ENCODE assay signal across 27 cellular contexts in genomic region chr11:17272823-17273222, GRCh38. TPM values are rescaled to one million over a fixed set of nuclear protein-coding genes. Genes with fewer than 3 reads are reported as not detected.
A peak's percentile ranks its signal among the peaks of the same experiment; 100 is the strongest.
DNase-seq lines count a peak whose midpoint lies in the region; ATAC-seq and TF ChIP-seq lines count a peak whose summit lies in the region.
"Had no signal": no experiment of that assay in that cellular context is flagged by ENCODE, and none has a peak within 500 bp of the region (broad histone marks: within the 10 kb centered on the region; RNA-seq: fewer than 3 reads in every experiment).

No MANE protein-coding gene starts in this region.

- peak; percentile 26 for DNase-seq in mammary epithelial cell
- DNase-seq in MCF 10A (ENCODE audit: unreplicated experiment), result no peak
- no peak for DNase-seq in RWPE1 (ENCODE audit: low spot score)
- DNase-seq in left lobe of liver (ENCODE audit: low spot score), result no peak
- no peak for DNase-seq in activated CD4-positive, alpha-beta T cell treated with anti-CD3 and anti-CD28 coated beads for 36 hours
- no peak for DNase-seq in CD14-positive monocyte (ENCODE audit: low spot score)
- DNase-seq: activated CD4-positive, CD25-positive, alpha-beta regulatory T cell treated with anti-CD3 and anti-CD28 coated beads, Interleukin-2, amount 50 U/mL, for 72 hours; activated CD8-positive, alpha-beta T cell treated with anti-CD3 and anti-CD28 coated beads, Interleukin-2, amount 10 ng/mL, durations not matched to agents 7 days and 5 days; activated gamma-delta T cell treated with Interleukin-2 at 50 U/mL for 16 hours; adrenal gland; effector CD8-positive, alpha-beta T cell; erythroblast; gastrocnemius medialis; GDM1; hippocampal formation; NCI-H1436 treated with DMSO at 0.1 percent for 48 hours; NCI-H2107; SIG-M5; T-cell had no signal

- H3K36me3 Mint-ChIP-seq in MCF 10A (ENCODE audit: insufficient read depth, unreplicated experiment) (peaks cover 11% of the 10 kb centered on the region), nephron (ENCODE audit: low read depth) (no peaks in the 10 kb centered on the region), CD14-positive monocyte (no peaks in the 10 kb centered on the region)
- no peaks in the 10 kb centered on the region for H3K36me3 Mint-ChIP-seq in activated CD4-positive, alpha-beta T cell treated with anti-CD3 and anti-CD28 coated beads for 36 hours (ENCODE audit: low read depth)
- H3K36me3 Mint-ChIP-seq: brain; natural killer cell treated with Interleukin-12 subunit alpha and Interleukin-12 subunit beta and Interleukin-15 and Interleukin-18, amount 100 ng/mL, for 72 hours; T-cell had no signal

- 90% methylated on average over 1 of the region's 1 CpG for WGBS in mammary epithelial cell (ENCODE audit: low coverage, missing lambda C conversion rate)

- H3K4me1 Mint-ChIP-seq in MCF 10A (ENCODE audit: insufficient read depth, unreplicated experiment), result peaks cover 9% of the 10 kb centered on the region
- H3K4me1 Mint-ChIP-seq in nephron, result peaks cover 19% of the 10 kb centered on the region
- H3K4me1 Mint-ChIP-seq in activated CD4-positive, alpha-beta T cell treated with anti-CD3 and anti-CD28 coated beads for 36 hours, result peaks cover 21% of the 10 kb centered on the region
- H3K4me1 Mint-ChIP-seq in CD14-positive monocyte, result peaks cover 50% of the 10 kb centered on the region

- no peak overlapping the region for H3K4me2 ChIP-seq in mammary epithelial cell (ENCODE audit: insufficient read depth, low read depth, low read length)
- H3K4me2 ChIP-seq: A549 had no signal

- TF ChIP-seq CTCF in mammary epithelial cell (conservative IDR thresholded peaks at IDR 0.05 in 1 of 2, IDR thresholded peaks at IDR 0.05 in 1 of 2; ENCODE audit: extremely low read depth in 1 of 2, insufficient read depth in 1 of 2, low read depth in 1 of 2, low read length in 2 of 2), result no peak
- TF ChIP-seq CTCF in MCF 10A (IDR thresholded peaks at IDR 0.05; ENCODE audit: unreplicated experiment), result no peak
- no peak for TF ChIP-seq CTCF in RWPE1 (conservative IDR thresholded peaks at IDR 0.05; ENCODE audit: low read depth)
- TF ChIP-seq CTCF in nephron (IDR thresholded peaks at IDR 0.05; ENCODE audit: unreplicated experiment in 3 of 3), result no peak
- TF ChIP-seq CTCF in CD14-positive monocyte (IDR thresholded peaks at IDR 0.05), result no peak

- H3K9me3 Mint-ChIP-seq in MCF 10A (ENCODE audit: unreplicated experiment) (no peaks in the 10 kb centered on the region), nephron (no peaks in the 10 kb centered on the region), CD14-positive monocyte (peaks cover 0 to 2% (median 0%) of the 10 kb centered on the region in 7 donors)
- H3K9me3 Mint-ChIP-seq in activated CD4-positive, alpha-beta T cell treated with anti-CD3 and anti-CD28 coated beads for 36 hours (ENCODE audit: low read depth), result no peaks in the 10 kb centered on the region
- H3K9me3 Mint-ChIP-seq: brain; natural killer cell treated with Interleukin-12 subunit alpha and Interleukin-12 subunit beta and Interleukin-15 and Interleukin-18, amount 100 ng/mL, for 72 hours; T-cell; type B pancreatic cell had no signal

- ATAC-seq in left lobe of liver (no peak), HG03045 (IDR thresholded peaks at IDR 0.05; ENCODE audit: unreplicated experiment) (no peak)
- no peak for ATAC-seq in activated CD4-positive, alpha-beta T cell treated with anti-CD3 and anti-CD28 coated beads for 36 hours
- ATAC-seq: A549; activated CD8-positive, alpha-beta T cell treated with anti-CD3 and anti-CD28 coated beads, Interleukin-2, amount 10 ng/mL, durations not matched to agents 7 days and 5 days; gastrocnemius medialis; natural killer cell treated with Interleukin-12 subunit alpha and Interleukin-12 subunit beta and Interleukin-15 and Interleukin-18, amount 100 ng/mL, for 72 hours; T-cell had no signal

- POLR2A ChIA-PET in MCF 10A (lab: Yijun Ruan, JAX), result no interaction called here
- POLR2A ChIA-PET in RWPE1 (lab: Yijun Ruan, JAX; ENCODE audit: low non-redundant PET), result interaction anchor here (0.5 kb wide), 1 partner anchor 20 kb away, joined by 8 read pairs; no protein-coding TSS in a partner anchor
- POLR2A ChIA-PET in activated CD4-positive, alpha-beta T cell treated with anti-CD3 and anti-CD28 coated beads for 36 hours (lab: Charles Lee), result no interaction called here

- no peak overlapping the region for H3K9ac ChIP-seq in mammary epithelial cell (ENCODE audit: insufficient read depth, low read length)

- no peak overlapping the region for H3K4me3 Mint-ChIP-seq in MCF 10A (ENCODE audit: unreplicated experiment)
- H3K4me3 Mint-ChIP-seq in nephron, result peak overlapping the region in 1 of 3 experiments; percentile 16
- no peak overlapping the region for H3K4me3 Mint-ChIP-seq in activated CD4-positive, alpha-beta T cell treated with anti-CD3 and anti-CD28 coated beads for 36 hours
- no peak overlapping the region for H3K4me3 Mint-ChIP-seq in CD14-positive monocyte
- H3K4me3 Mint-ChIP-seq: activated CD8-positive, alpha-beta T cell treated with anti-CD3 and anti-CD28 coated beads, Interleukin-2, amount 10 ng/mL, durations not matched to agents 7 days and 5 days; B cell; natural killer cell treated with Interleukin-12 subunit alpha and Interleukin-12 subunit beta and Interleukin-15 and Interleukin-18, amount 100 ng/mL, for 72 hours; T-cell; type B pancreatic cell had no signal

- no peaks in the 10 kb centered on the region for H4K20me1 ChIP-seq in mammary epithelial cell (ENCODE audit: insufficient read depth, low read length)

- H3K4me1 ChIP-seq in mammary epithelial cell (ENCODE audit: insufficient read depth, low read length), result peaks cover 10% of the 10 kb centered on the region

- CTCF ChIA-PET in mammary epithelial cell (lab: Charles Lee; ENCODE audit: low non-redundant PET), result no interaction called here
- CTCF ChIA-PET in MCF 10A (lab: Yijun Ruan, JAX), result interaction anchor here (1.0 kb wide), 1 partner anchor 326 kb away, joined by 3 read pairs; no protein-coding TSS in a partner anchor
- CTCF ChIA-PET in RWPE1 (lab: Yijun Ruan, JAX), result no interaction called here
- CTCF ChIA-PET in activated CD4-positive, alpha-beta T cell treated with anti-CD3 and anti-CD28 coated beads for 36 hours (lab: Charles Lee), result interaction anchor here (1.0 to 1.8 kb wide), 3 partner anchors 11 to 81 kb away, joined by 4 to 6 read pairs (median 5); no protein-coding TSS in a partner anchor

- H3K27ac Mint-ChIP-seq in MCF 10A (ENCODE audit: low read depth, unreplicated experiment) (no peak overlapping the region), nephron (peak overlapping the region; percentile 27 to 82 (median 54)), CD14-positive monocyte (no peak overlapping the region)
- H3K27ac Mint-ChIP-seq in activated CD4-positive, alpha-beta T cell treated with anti-CD3 and anti-CD28 coated beads for 36 hours, result no peak overlapping the region
- H3K27ac Mint-ChIP-seq: activated CD8-positive, alpha-beta T cell treated with anti-CD3 and anti-CD28 coated beads, Interleukin-2, amount 10 ng/mL, durations not matched to agents 7 days and 5 days; B cell; natural killer cell treated with Interleukin-12 subunit alpha and Interleukin-12 subunit beta and Interleukin-15 and Interleukin-18, amount 100 ng/mL, for 72 hours; progenitor cell of endocrine pancreas; T-cell; type B pancreatic cell had no signal

- H3K27me3 Mint-ChIP-seq in MCF 10A (ENCODE audit: insufficient read depth, unreplicated experiment) (no peaks in the 10 kb centered on the region), nephron (ENCODE audit: low read depth) (no peaks in the 10 kb centered on the region), CD14-positive monocyte (ENCODE audit: low read depth in 3 of 3) (peaks cover 0 to 1% (median 1%) of the 10 kb centered on the region in 3 donors)
- no peaks in the 10 kb centered on the region for H3K27me3 Mint-ChIP-seq in activated CD4-positive, alpha-beta T cell treated with anti-CD3 and anti-CD28 coated beads for 36 hours
- H3K27me3 Mint-ChIP-seq: B cell, type B pancreatic cell had no signal

- no peak overlapping the region for H2AFZ ChIP-seq in mammary epithelial cell (ENCODE audit: low read depth, low read length)

- H3K79me2 ChIP-seq in mammary epithelial cell (ENCODE audit: insufficient read depth, low read length), result peaks cover 10% of the 10 kb centered on the region

- BruUV-seq in mammary epithelial cell (replicated peaks; lab: Mats Ljungman, UMichigan), result no TSS peak
- no TSS peak for BruUV-seq in MCF 10A (replicated peaks; lab: Mats Ljungman, UMichigan)

- H3K9me3 ChIP-seq in mammary epithelial cell (replicated peaks; ENCODE audit: insufficient read depth, low read length), result no peaks in the 10 kb centered on the region
- H3K9me3 ChIP-seq: A549, adrenal gland, gastrocnemius medialis had no signal

- intact Hi-C loops in mammary epithelial cell (cut with micrococcal nuclease) (no loop called here), MCF 10A (cut with micrococcal nuclease) (no loop called here), CD14-positive monocyte (cut with micrococcal nuclease) (no loop called here)
- intact Hi-C loops in activated CD4-positive, alpha-beta T cell treated with anti-CD3 and anti-CD28 coated beads for 36 hours (cut with DNase I, micrococcal nuclease), result loop anchor here in 1 of 2 experiments (10.0 kb wide), 1 partner anchor 832 kb away; the partner anchor contains the start of gene SAAL1

- in situ Hi-C loops in mammary epithelial cell (cut with MboI; ENCODE audit: low sequenced_read_pairs in 2 of 2), result no loop called here

- H3K27ac ChIP-seq in mammary epithelial cell (ENCODE audit: insufficient read depth, low read depth, low read length), result no peak overlapping the region
- peak overlapping the region; percentile 21; the same call in 1 of the 2 replicates for H3K27ac ChIP-seq in RWPE1
- H3K27ac ChIP-seq: A549, adrenal gland, gastrocnemius medialis had no signal

- H3K27me3 ChIP-seq in mammary epithelial cell (ENCODE audit: insufficient read depth, low read length), result no peaks in the 10 kb centered on the region
- H3K27me3 ChIP-seq: adrenal gland, gastrocnemius medialis had no signal

- dilution Hi-C loops in mammary epithelial cell (cut with HindIII; ENCODE audit: low sequenced_read_pairs), result no loop called here

- no peak overlapping the region for H3K4me3 ChIP-seq in mammary epithelial cell (replicated peaks in 1 of 3; ENCODE audit: insufficient read depth in 1 of 3, low read depth in 2 of 3, low read length in 3 of 3)
- H3K4me3 ChIP-seq: A549, adrenal gland, gastrocnemius medialis had no signal

- H3K36me3 ChIP-seq in mammary epithelial cell (ENCODE audit: insufficient read depth, low read length), result no peaks in the 10 kb centered on the region
- H3K36me3 ChIP-seq: adrenal gland, gastrocnemius medialis had no signal

RNA-seq across cellular contexts. Expression of gene NUCB2, which starts 3.7 kb away (rescaled TPM):
- 10 to 100 TPM; 26.3 to 66.5 TPM for total RNA-seq in mammary epithelial cell
- polyA plus RNA-seq in mammary epithelial cell, result 22.4 TPM
- polyA minus RNA-seq in mammary epithelial cell, result 25.2 TPM
- total RNA-seq in MCF 10A (2022), result 89.4 and 137 TPM in 2 replicates
- total RNA-seq in left lobe of liver, result 114 TPM
- 10 to 100 TPM; 45.0 to 59.9 TPM for total RNA-seq in activated CD4-positive, alpha-beta T cell treated with anti-CD3 and anti-CD28 coated beads for 36 hours
- 10 to 100 TPM; 31.4 to 41.3 TPM for polyA plus RNA-seq in CD14-positive monocyte

Comparison
In these comparisons a context has a peak if more than half of its experiments do, and no peak if none do; other contexts are left out.
1. CTCF ChIA-PET loops: an anchor here in MCF 10A (1.0 kb wide) and activated CD4-positive, alpha-beta T cell treated with anti-CD3 and anti-CD28 coated beads for 36 hours (1.0 to 1.8 kb wide); none called in mammary epithelial cell and RWPE1.
2. H3K27ac Mint-ChIP-seq: peak in nephron (3 of 3); none in MCF 10A (single experiment), activated CD4-positive, alpha-beta T cell treated with anti-CD3 and anti-CD28 coated beads for 36 hours (single experiment) and CD14-positive monocyte (0 of 7).